ENCODE assay signal across 9 cellular contexts in the genomic region with DNA sequence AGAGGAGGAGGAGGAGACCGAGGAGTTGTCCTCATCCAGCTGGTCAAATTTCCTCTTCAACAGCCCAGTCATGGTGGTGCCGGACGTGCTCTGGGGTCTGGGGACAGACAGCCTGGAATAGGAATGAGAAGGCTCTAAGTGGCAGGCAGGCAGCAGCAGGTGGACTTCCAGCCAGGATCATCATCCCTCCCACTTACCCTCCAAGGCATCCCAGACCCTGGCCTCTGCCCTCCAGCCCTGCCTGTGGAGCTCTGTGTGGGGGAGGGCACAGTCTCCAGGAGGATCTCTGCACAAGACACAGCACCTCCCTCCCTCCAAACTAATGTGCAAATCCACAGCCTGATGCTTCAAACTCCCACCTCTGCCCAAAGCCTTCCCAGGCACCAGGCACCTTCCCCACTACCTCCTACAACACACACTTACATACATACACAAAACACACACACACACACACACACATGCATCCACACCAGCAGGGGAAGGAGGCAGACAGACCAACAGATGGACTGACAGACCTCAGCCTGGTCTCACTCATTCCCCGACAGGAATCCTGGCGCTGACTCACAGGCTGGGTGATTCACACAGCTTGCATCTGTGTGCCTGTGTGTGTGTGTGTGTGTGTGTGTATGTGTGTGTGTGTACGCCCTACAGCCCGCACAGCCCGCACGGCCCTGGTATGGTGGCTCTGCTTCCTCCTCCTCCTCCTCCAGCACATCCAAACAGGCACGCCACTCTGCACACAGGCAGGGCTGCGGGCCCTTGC. TPM values are rescaled to one million over a fixed set of nuclear protein-coding genes. Genes with fewer than 3 reads are reported as not detected.
DNase-seq lines count a peak whose midpoint lies in the region; ATAC-seq and TF ChIP-seq lines count a peak whose summit lies in the region.
"Had no signal": no experiment of that assay in that cellular context is flagged by ENCODE, and none has a peak within 500 bp of the region (broad histone marks: within the 10 kb centered on the region; RNA-seq: fewer than 3 reads in every experiment).

No MANE protein-coding gene starts in this region.

- TF ChIP-seq CTCF in VCaP (conservative IDR thresholded peaks at IDR 0.05) (no peak), mammary epithelial cell (conservative IDR thresholded peaks at IDR 0.05 in 1 of 2, IDR thresholded peaks at IDR 0.05 in 1 of 2; ENCODE audit: extremely low read depth in 1 of 2, insufficient read depth in 1 of 2, low read depth in 1 of 2, low read length in 2 of 2) (no peak), GM10248 (IDR thresholded peaks at IDR 0.05; ENCODE audit: control extremely low read depth, extremely low read depth, low read depth, missing control alignments) (no peak)

- in situ Hi-C loops in G401 (cut with HindIII; ENCODE audit: low sequenced_read_pairs): no loop called here
- in situ Hi-C loops in mammary epithelial cell (cut with MboI; ENCODE audit: low sequenced_read_pairs in 2 of 2): no loop called here

- H3K27ac ChIP-seq in HUES6 (ENCODE audit: low read depth, low read length) (no peak overlapping the region), VCaP (peak overlapping the region; percentile 22), mammary epithelial cell (ENCODE audit: insufficient read depth, low read depth, low read length) (peak overlapping the region; percentile 71)

- H2AFZ ChIP-seq in mammary epithelial cell (ENCODE audit: low read depth, low read length): peak overlapping the region; percentile 23

- H3K9me3 ChIP-seq in HUES6 (ENCODE audit: control insufficient read depth, insufficient read depth, low read depth, low read length): no peaks in the 10 kb centered on the region
- no peaks in the 10 kb centered on the region for H3K9me3 ChIP-seq in mammary epithelial cell (replicated peaks; ENCODE audit: insufficient read depth, low read length)

- peak overlapping the region; percentile 29; the same call in 1 of the 2 replicates for H3K4me3 ChIP-seq in HUES6 (ENCODE audit: low read depth, low read length)
- H3K4me3 ChIP-seq in mammary epithelial cell (replicated peaks in 1 of 3; ENCODE audit: insufficient read depth in 1 of 3, low read depth in 2 of 3, low read length in 3 of 3): peak overlapping the region in 1 of 3 experiments; percentile 18

- CTCF ChIA-PET in mammary epithelial cell (lab: Charles Lee; ENCODE audit: low non-redundant PET): no interaction called here
- CTCF ChIA-PET in GM10248 (lab: Yijun Ruan, JAX): interaction anchor here (0.8 to 9.0 kb wide), 10 partner anchors 11 to 145 kb away, joined by 3 to 49 read pairs (median 4); no protein-coding TSS in a partner anchor

- H3K4me2 ChIP-seq in mammary epithelial cell (ENCODE audit: insufficient read depth, low read depth, low read length): peak overlapping the region; percentile 83

- dilution Hi-C loops in mammary epithelial cell (cut with HindIII; ENCODE audit: low sequenced_read_pairs): no loop called here

- H3K9ac ChIP-seq in HUES6 (ENCODE audit: low read length) (peak overlapping the region; percentile 53), mammary epithelial cell (ENCODE audit: insufficient read depth, low read length) (peak overlapping the region; percentile 24)

- H3K36me3 ChIP-seq in HUES6 (ENCODE audit: control insufficient read depth, insufficient read depth, low read length) (peaks cover 51% of the 10 kb centered on the region), mammary epithelial cell (ENCODE audit: insufficient read depth, low read length) (peaks cover 26% of the 10 kb centered on the region)

- H3K27me3 ChIP-seq in HUES6 (ENCODE audit: control insufficient read depth, insufficient read depth, low read length) (no peaks in the 10 kb centered on the region), mammary epithelial cell (ENCODE audit: insufficient read depth, low read length) (no peaks in the 10 kb centered on the region)

- intact Hi-C loops in mammary epithelial cell (cut with micrococcal nuclease): no loop called here

- H4K20me1 ChIP-seq in mammary epithelial cell (ENCODE audit: insufficient read depth, low read length): no peaks in the 10 kb centered on the region

- BruUV-seq in mammary epithelial cell (replicated peaks; lab: Mats Ljungman, UMichigan): no TSS peak

- no peak for ATAC-seq in HG03571 (IDR thresholded peaks at IDR 0.05; ENCODE audit: unreplicated experiment)

- DNase-seq in G401 (ENCODE audit: low spot score) (peak; percentile 42), mammary epithelial cell (peak; percentile 97), left kidney (ENCODE audit: low read depth, low spot score) (peak; percentile 82), GM10248 (ENCODE audit: extremely low spot score) (no peak)
- DNase-seq in stimulated activated CD4-positive, alpha-beta T cell treated with anti-CD3 and anti-CD28 coated beads, Interleukin-4, amount 100 ng/mL, for 1 hour: peak; percentile 79

- POLR2A ChIA-PET in GM10248 (lab: Yijun Ruan, JAX): no interaction called here

- 32% methylated on average over 8 of the region's 11 CpGs for WGBS in mammary epithelial cell (ENCODE audit: low coverage, missing lambda C conversion rate)

- peaks cover 56% of the 10 kb centered on the region for H3K4me1 ChIP-seq in HUES6 (ENCODE audit: control insufficient read depth, insufficient read depth, low read length)
- H3K4me1 ChIP-seq in mammary epithelial cell (ENCODE audit: insufficient read depth, low read length): peaks cover 71% of the 10 kb centered on the region

- H3K79me2 ChIP-seq in mammary epithelial cell (ENCODE audit: insufficient read depth, low read length): peaks cover 95% of the 10 kb centered on the region

RNA-seq across cellular contexts. Expression of gene CSRNP1, which starts 6.6 kb away (rescaled TPM):
- total RNA-seq in G401 (2014; rRNA removed; shearing (Covaris generic)): 21.5 and 29.1 TPM in 2 replicates
- total RNA-seq in mammary epithelial cell: 1 to 10 TPM; 6.5 to 9.6 TPM
- polyA plus RNA-seq in mammary epithelial cell: 8.4 TPM
- 22.2 TPM for polyA minus RNA-seq in mammary epithelial cell

RNA-seq across cellular contexts. Expression of gene TTC21A, which starts 39.3 kb away (rescaled TPM):
- total RNA-seq in G401 (2014; rRNA removed; shearing (Covaris generic)): 1.2 and 4.8 TPM in 2 replicates
- 1 to 10 TPM; 5.2 to 5.7 TPM for total RNA-seq in mammary epithelial cell
- polyA plus RNA-seq in mammary epithelial cell: 1.3 TPM
- polyA minus RNA-seq in mammary epithelial cell: not detected

RNA-seq across cellular contexts. Expression of gene GORASP1, which starts 39.4 kb away (rescaled TPM):
- 28.2 and 37.3 TPM in 2 replicates for total RNA-seq in G401 (2014; rRNA removed; shearing (Covaris generic))
- 10 to 100 TPM; 47.0 to 51.3 TPM for total RNA-seq in mammary epithelial cell
- polyA plus RNA-seq in mammary epithelial cell: 37.7 TPM
- polyA minus RNA-seq in mammary epithelial cell: 73.7 TPM

RNA-seq across cellular contexts. Expression of gene XIRP1, which starts 45.6 kb away (rescaled TPM):
- total RNA-seq in G401 (2014; rRNA removed; shearing (Covaris generic)): not detected in 2 replicates
- not detected for total RNA-seq in mammary epithelial cell
- polyA plus RNA-seq in mammary epithelial cell: not detected
- polyA minus RNA-seq in mammary epithelial cell: not detected
- polyA plus RNA-seq: neural cell had no signal
